In genomic region chr9:74951725-74952151, GRCh38 we compare ENCODE assay signal across 8 cellular contexts. TPM values are rescaled to one million over a fixed set of nuclear protein-coding genes. Genes with fewer than 3 reads are reported as not detected.
DNase-seq lines count a peak whose midpoint lies in the region; FAIRE-seq and TF ChIP-seq lines count a peak whose summit lies in the region.

No MANE protein-coding gene starts in this region.

- H2AFZ ChIP-seq in Loucy (ENCODE audit: low read length), result peak overlapping the region; percentile 26; the same call in 1 of the 2 replicates

- no peaks in the 10 kb centered on the region for H3K36me3 ChIP-seq in Loucy (ENCODE audit: insufficient read depth, low read length)

- TF ChIP-seq CTCF in Loucy (conservative IDR thresholded peaks at IDR 0.05; ENCODE audit: low read length), result no peak

- no peaks in the 10 kb centered on the region for H3K9me3 ChIP-seq in Loucy (ENCODE audit: insufficient read depth, low read depth, low read length)

- H3K4me3 ChIP-seq in Loucy (ENCODE audit: low read length, poor library complexity, severe bottlenecking), result peak overlapping the region; percentile 76

- H3K9ac ChIP-seq in Loucy (ENCODE audit: low read depth, low read length, poor library complexity, severe bottlenecking), result peak overlapping the region; percentile 99

- H3K4me1 ChIP-seq in Loucy (ENCODE audit: insufficient read depth, low read length, poor library complexity, severe bottlenecking), result peaks cover 36% of the 10 kb centered on the region

- H3K4me2 ChIP-seq in Loucy (ENCODE audit: low read depth, low read length, poor library complexity, severe bottlenecking), result peak overlapping the region; percentile 91

- peaks cover 31% of the 10 kb centered on the region for H4K20me1 ChIP-seq in Loucy (ENCODE audit: insufficient read depth, low read length, poor library complexity, severe bottlenecking)

- H3F3A ChIP-seq in Loucy (ENCODE audit: low read depth), result no peaks in the 10 kb centered on the region

- H3K27me3 ChIP-seq in Loucy (ENCODE audit: insufficient read depth, low read length, poor library complexity, severe bottlenecking), result no peaks in the 10 kb centered on the region

- FAIRE-seq in H54 (lab: Jason Lieb, UNC), result peak; percentile 27

- H3K9me2 ChIP-seq in Loucy (replicated peaks; ENCODE audit: low read depth, low read length), result no peaks in the 10 kb centered on the region

- no peak; the same call in 1 of the 2 replicates for TF ChIP-seq POLR2A in H54 (IDR thresholded peaks at IDR 0.05; ENCODE audit: low read depth, low read length)

- DNase-seq in GDM1 (lab: John Stamatoyannopoulos, UW) (peak; percentile 30), H54 (ENCODE audit: insufficient read length, low spot score) (peak; percentile 21), cerebellum (ENCODE audit: low spot score) (peak; percentile 38), left kidney (ENCODE audit: low read depth, low spot score) (peak; percentile 74), GM19240 (ENCODE audit: insufficient read length, low spot score) (no peak)
- peak; percentile 18 for DNase-seq in activated CD4-positive, alpha-beta T cell treated with anti-CD3 and anti-CD28 coated beads for 1 hour
- DNase-seq in stimulated activated CD4-positive, alpha-beta T cell treated with anti-CD3 and anti-CD28 coated beads, Interleukin-1b, Interleukin-23, amount 100 ng/mL, for 48 hours, result peak; percentile 26

- peaks cover 48% of the 10 kb centered on the region for H3K79me2 ChIP-seq in Loucy (ENCODE audit: insufficient read depth, low read length)

RNA-seq across cellular contexts. Expression of gene C9orf40, which starts 1.0 kb away (rescaled TPM):
- 9.1 TPM for total RNA-seq in cerebellum
